Comparison of ENCODE assay signal across 8 cellular contexts in genomic region chr3:87088366-87088983, GRCh38.
DNase-seq lines count a peak whose midpoint lies in the region; ATAC-seq, FAIRE-seq and TF ChIP-seq lines count a peak whose summit lies in the region.

No MANE protein-coding gene starts in this region.

- no peak overlapping the region for H4K8ac ChIP-seq in trophoblast cell (ENCODE audit: low read depth, low read length)

- H3K9ac ChIP-seq in kidney (ENCODE audit: low read length in 2 of 2) (peak overlapping the region in 1 of 2 donors; percentile 3), trophoblast cell (ENCODE audit: low read length) (no peak overlapping the region)

- intact Hi-C loops in activated B cell treated with CpG ODN at 0.5 μM for 24 hours (cut with micrococcal nuclease) (no loop called here), kidney (cut with DNase I) (no loop called here), upper lobe of right lung (cut with DNase I) (no loop called here)

- no peaks in the 10 kb centered on the region for H3K9me3 Mint-ChIP-seq in activated B cell treated with CpG ODN at 0.5 μM for 24 hours

- DNase-seq in AG04450 (ENCODE audit: low read depth, low spot score) (no peak), activated B cell treated with CpG ODN at 0.5 μM for 24 hours (no peak), kidney (no peak), upper lobe of right lung (no peak), trophoblast cell (no peak)
- DNase-seq in NK-92 treated with Interleukin-12 subunit alpha and Interleukin-12 subunit beta, amount 100 ng/mL, for 24 hours (lab: John Stamatoyannopoulos, UW): no peak

- H3K14ac ChIP-seq in trophoblast cell (ENCODE audit: low read length): no peak overlapping the region

- H2AK5ac ChIP-seq in trophoblast cell (ENCODE audit: low read length): no peak overlapping the region

- H4K91ac ChIP-seq in trophoblast cell (ENCODE audit: low read depth, low read length): no peak overlapping the region

- H3K4me3 ChIP-seq in AG04450 (ENCODE audit: low read depth, low read length) (peak overlapping the region; percentile 62), kidney (ENCODE audit: low read length in 2 of 2) (peak overlapping the region; percentile 71 to 72), upper lobe of right lung (peak overlapping the region; percentile 60), trophoblast cell (ENCODE audit: low read depth, low read length) (no peak overlapping the region)

- no CpG with 5 or more reads among the region's 15 CpGs for WGBS in trophoblast cell (ENCODE audit: extremely low coverage, insufficient coverage, insufficient read length)

- H2BK120ac ChIP-seq in trophoblast cell (ENCODE audit: insufficient read depth, low read length, poor library complexity): no peak overlapping the region

- H3K27ac ChIP-seq in AG04450 (ENCODE audit: low read depth, low read length) (peak overlapping the region; percentile 84), kidney (ENCODE audit: low read depth in 2 of 2, low read length in 2 of 2) (no peak overlapping the region), upper lobe of right lung (peak overlapping the region; percentile 91), trophoblast cell (ENCODE audit: low read depth, low read length) (no peak overlapping the region)

- H3K4me1 ChIP-seq in kidney (ENCODE audit: control insufficient read depth in 1 of 2, insufficient read depth in 1 of 2, low read depth in 1 of 2, low read length in 2 of 2) (no peaks in the 10 kb centered on the region), upper lobe of right lung (no peaks in the 10 kb centered on the region), trophoblast cell (ENCODE audit: control insufficient read depth in 1 of 2, insufficient read depth in 2 of 2, low read length in 2 of 2) (no peaks in the 10 kb centered on the region)

- FAIRE-seq in kidney (lab: Jason Lieb, UNC): no peak

- H3K36me3 ChIP-seq in kidney (ENCODE audit: control insufficient read depth in 1 of 2, insufficient read depth in 2 of 2, low read length in 2 of 2): no peaks in the 10 kb centered on the region
- H3K36me3 ChIP-seq in upper lobe of right lung: no peaks in the 10 kb centered on the region
- H3K36me3 ChIP-seq in trophoblast cell (ENCODE audit: control insufficient read depth in 1 of 2, insufficient read depth in 2 of 2, low read length in 2 of 2): no peaks in the 10 kb centered on the region

- H3K79me2 ChIP-seq in trophoblast cell (ENCODE audit: control insufficient read depth, insufficient read depth, low read length, poor library complexity): no peaks in the 10 kb centered on the region

- H3K27me3 Mint-ChIP-seq in activated B cell treated with CpG ODN at 0.5 μM for 24 hours: peaks cover 12% of the 10 kb centered on the region

- H3K9me3 ChIP-seq in AG04450 (ENCODE audit: control insufficient read depth, insufficient read depth, low read length): no peaks in the 10 kb centered on the region; the same call in 1 of the 2 replicates
- H3K9me3 ChIP-seq in kidney (ENCODE audit: control insufficient read depth in 1 of 2, low read length in 2 of 2): no peaks in the 10 kb centered on the region
- H3K9me3 ChIP-seq in upper lobe of right lung: no peaks in the 10 kb centered on the region
- no peaks in the 10 kb centered on the region for H3K9me3 ChIP-seq in trophoblast cell (ENCODE audit: insufficient read depth, low read depth, low read length)

- H2BK5ac ChIP-seq in trophoblast cell (ENCODE audit: low read depth, low read length, poor library complexity): no peak overlapping the region

- no peak overlapping the region for H3K23ac ChIP-seq in trophoblast cell (ENCODE audit: low read length)

- no peak overlapping the region for H3K4me2 ChIP-seq in trophoblast cell (ENCODE audit: low read length)

- H3K27me3 ChIP-seq in AG04450 (ENCODE audit: control insufficient read depth, insufficient read depth, low read length): no peaks in the 10 kb centered on the region
- H3K27me3 ChIP-seq in upper lobe of right lung: no peaks in the 10 kb centered on the region
- H3K27me3 ChIP-seq in trophoblast cell (ENCODE audit: insufficient read depth, low read length): no peaks in the 10 kb centered on the region

- CTCF ChIA-PET in AG04450 (lab: Charles Lee) (interaction anchor here (0.5 to 3.3 kb wide), 9 partner anchors 8 to 315 kb away, joined by 3 to 20 read pairs (median 4); no protein-coding TSS in a partner anchor), activated B cell treated with CpG ODN at 0.5 μM for 24 hours (lab: Charles Lee) (no interaction called here)

- H3K4ac ChIP-seq in trophoblast cell (ENCODE audit: low read depth, low read length): no peak overlapping the region

- peak; percentile 5 for ATAC-seq in GM21367 (IDR thresholded peaks at IDR 0.05; ENCODE audit: unreplicated experiment)
- ATAC-seq in activated B cell treated with CpG ODN at 0.5 μM for 24 hours (ENCODE audit: low read depth): no peak
- ATAC-seq in upper lobe of right lung: no peak
- no peak for ATAC-seq in HG02884 (IDR thresholded peaks at IDR 0.05; ENCODE audit: unreplicated experiment)

- H2BK12ac ChIP-seq in trophoblast cell (ENCODE audit: low read length): no peak overlapping the region

- H2AFZ ChIP-seq in trophoblast cell (ENCODE audit: insufficient read depth, low read length, poor library complexity): no peak overlapping the region

- H3K27ac Mint-ChIP-seq in activated B cell treated with CpG ODN at 0.5 μM for 24 hours: no peak overlapping the region

- POLR2A ChIA-PET in AG04450 (lab: Yijun Ruan, JAX): interaction anchor here (0.6 to 1.2 kb wide), 2 partner anchors 242 to 303 kb away, joined by 3 read pairs; no protein-coding TSS in a partner anchor
- POLR2A ChIA-PET in activated B cell treated with CpG ODN at 0.5 μM for 24 hours (lab: Charles Lee): no interaction called here

- H3K79me1 ChIP-seq in trophoblast cell (ENCODE audit: low read length): no peaks in the 10 kb centered on the region

- TF ChIP-seq CTCF in AG04450 (IDR thresholded peaks at IDR 0.05; ENCODE audit: low read depth, low read length) (no peak), activated B cell treated with CpG ODN at 0.5 μM for 24 hours (IDR thresholded peaks at IDR 0.05) (no peak), kidney (IDR thresholded peaks at IDR 0.05; ENCODE audit: borderline replicate concordance, extremely low read depth, insufficient read depth) (no peak), upper lobe of right lung (IDR thresholded peaks at IDR 0.05) (no peak)

- H3K18ac ChIP-seq in trophoblast cell (ENCODE audit: low read length): no peak overlapping the region

- peak overlapping the region; percentile 76 for H3K4me3 Mint-ChIP-seq in activated B cell treated with CpG ODN at 0.5 μM for 24 hours

- no peak overlapping the region for H4K12ac ChIP-seq in trophoblast cell (ENCODE audit: low read depth, low read length)

- H3K36me3 Mint-ChIP-seq in activated B cell treated with CpG ODN at 0.5 μM for 24 hours (ENCODE audit: low read depth): no peaks in the 10 kb centered on the region

- peaks cover 14% of the 10 kb centered on the region for H3K4me1 Mint-ChIP-seq in activated B cell treated with CpG ODN at 0.5 μM for 24 hours

Comparison
In these comparisons a context has a peak if more than half of its experiments do, and no peak if none do; other contexts are left out.
1. H3K27ac ChIP-seq: peak in AG04450 (single experiment) and upper lobe of right lung (single experiment); none in kidney (0 of 2) and trophoblast cell (single experiment).